Comparison of ENCODE assay signal across 23 cellular contexts in the genomic region with DNA sequence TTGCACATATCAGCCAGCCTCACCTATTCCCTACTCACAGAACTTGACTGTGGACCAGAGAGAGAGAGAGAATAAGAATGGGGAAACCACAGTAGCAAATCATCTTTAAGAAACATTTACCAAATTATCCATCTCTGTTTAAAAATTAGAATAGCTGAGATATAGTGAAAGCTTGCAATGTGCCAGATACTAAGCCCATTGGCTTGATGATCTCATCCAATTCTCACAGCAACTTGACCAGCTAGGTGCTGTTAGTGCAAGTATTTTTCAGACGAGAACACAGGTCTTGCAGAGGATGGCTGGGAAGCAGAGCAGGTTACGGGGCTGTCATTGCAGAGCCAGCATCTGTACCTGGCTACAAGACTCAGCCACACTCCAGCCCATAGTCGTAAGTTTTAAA.
"Had no signal": no experiment of that assay in that cellular context is flagged by ENCODE, and none has a peak within 500 bp of the region (broad histone marks: within the 10 kb centered on the region; RNA-seq: fewer than 3 reads in every experiment).

No MANE protein-coding gene starts in this region.

- H2AFZ ChIP-seq: hepatocyte had no signal

- H3K27me3 ChIP-seq: hepatocyte, left lung, tibial nerve, uterus had no signal

- H3K4me3 ChIP-seq: hepatocyte, left lung, tibial nerve, uterus had no signal

- H3K36me3 ChIP-seq: left lung, tibial nerve, uterus, WERI-Rb-1 had no signal

- H3K79me2 ChIP-seq: hepatocyte had no signal

- FAIRE-seq: endometrium, TTC549 had no signal

- ATAC-seq: activated T-cell treated with anti-CD3 and anti-CD28 coated beads, Interleukin-2, amount 50 U/mL, for 4 hours; left lung; natural killer cell; T-cell had no signal

- H3K4me2 ChIP-seq: hepatocyte had no signal

- H3K4me1 ChIP-seq: left lung, tibial nerve, uterus had no signal

- H3K27ac ChIP-seq: hepatocyte, left lung, tibial nerve, uterus, WERI-Rb-1 had no signal

- H3K9me3 ChIP-seq: left lung, tibial nerve, uterus had no signal

- DNase-seq: activated CD4-positive, CD25-positive, alpha-beta regulatory T cell treated with anti-CD3 and anti-CD28 coated beads, Interleukin-2, amount 50 U/mL, for 72 hours; activated effector memory CD4-positive, alpha-beta T cell treated with Interleukin-2 at 50 U/mL for 16 hours; activated naive CD4-positive, alpha-beta T cell treated with anti-CD3 and anti-CD28 coated beads for 36 hours; activated T-cell treated with anti-CD3 and anti-CD28 coated beads, Interleukin-2, amount 50 U/mL, for 4 hours; aorta; caudate nucleus; effector CD4-positive, alpha-beta T cell; erythroblast; foreskin melanocyte; glutamatergic neuron; immature natural killer cell; kidney glomerular epithelial cell; left lung; natural killer cell; retina; stimulated activated CD4-positive, alpha-beta T cell treated with anti-CD3 and anti-CD28 coated beads, Interleukin-4, amount 100 ng/mL, for 1 hour; T-cell; uterus; WERI-Rb-1 had no signal
